ENCODE assay signal across 29 cellular contexts in the genomic region with DNA sequence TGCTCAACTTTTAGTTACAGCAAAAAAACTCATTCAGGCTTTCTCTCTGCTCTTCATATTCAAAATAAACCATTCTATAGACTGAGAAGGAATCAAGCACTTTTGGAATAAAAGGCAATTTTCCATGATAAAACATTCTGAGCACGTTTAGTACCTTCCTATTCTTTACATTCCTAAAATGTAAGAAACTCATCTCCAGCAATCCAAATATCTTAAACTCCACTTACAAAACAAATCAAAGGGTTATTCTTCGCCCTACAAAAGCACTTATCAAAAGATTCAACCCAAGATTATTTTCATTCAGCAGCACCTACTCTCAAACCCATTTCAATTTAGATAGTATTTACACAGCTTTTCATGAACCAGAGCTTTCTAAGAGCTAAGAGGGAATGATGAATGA.
"Had no signal": no experiment of that assay in that cellular context is flagged by ENCODE, and none has a peak within 500 bp of the region (broad histone marks: within the 10 kb centered on the region; RNA-seq: fewer than 3 reads in every experiment).

No MANE protein-coding gene starts in this region.

- H3K4me1 Mint-ChIP-seq: stimulated activated effector memory CD8-positive, alpha-beta T cell treated with anti-CD3 and anti-CD28 coated beads, Interleukin-12 subunit alpha, Interleukin-12 subunit beta, amount 100 ng/mL, for 72 hours had no signal

- H3K36me3 Mint-ChIP-seq: stimulated activated effector memory CD8-positive, alpha-beta T cell treated with anti-CD3 and anti-CD28 coated beads, Interleukin-12 subunit alpha, Interleukin-12 subunit beta, amount 100 ng/mL, for 72 hours; stimulated activated memory B cell treated with anti-CD40 and anti-IgM and Interleukin-4, amounts not matched to agents 10 μg/mL and 1 μg/mL and 100 μg/mL, for 72 hours; stimulated activated naive B cell treated with anti-CD40 and anti-IgM and Interleukin-4, amounts not matched to agents 10 μg/mL and 1 μg/mL and 100 μg/mL, for 72 hours had no signal

- H3K9me3 Mint-ChIP-seq: stimulated activated effector memory CD8-positive, alpha-beta T cell treated with anti-CD3 and anti-CD28 coated beads, Interleukin-12 subunit alpha, Interleukin-12 subunit beta, amount 100 ng/mL, for 72 hours; stimulated activated memory B cell treated with anti-CD40 and anti-IgM and Interleukin-4, amounts not matched to agents 10 μg/mL and 1 μg/mL and 100 μg/mL, for 72 hours; stimulated activated naive B cell treated with anti-CD40 and anti-IgM and Interleukin-4, amounts not matched to agents 10 μg/mL and 1 μg/mL and 100 μg/mL, for 72 hours; stimulated activated naive CD8-positive, alpha-beta T cell treated with anti-CD3 and anti-CD28 coated beads, Interleukin-15, amount 100 ng/mL, for 72 hours; stimulated activated naive CD8-positive, alpha-beta T cell treated with anti-CD3 and anti-CD28 coated beads, Interleukin-15, Interleukin-2, amounts not matched to agents 100 ng/mL and 50 ng/mL, for 24 hours; type B pancreatic cell had no signal

- H3K4me3 Mint-ChIP-seq: stimulated activated effector memory CD8-positive, alpha-beta T cell treated with anti-CD3 and anti-CD28 coated beads, Interleukin-12 subunit alpha, Interleukin-12 subunit beta, amount 100 ng/mL, for 72 hours; stimulated activated memory B cell treated with anti-CD40 and anti-IgM and Interleukin-4, amounts not matched to agents 10 μg/mL and 1 μg/mL and 100 μg/mL, for 72 hours; stimulated activated naive B cell treated with anti-CD40 and anti-IgM and Interleukin-4, amounts not matched to agents 10 μg/mL and 1 μg/mL and 100 μg/mL, for 72 hours; stimulated activated naive CD8-positive, alpha-beta T cell treated with anti-CD3 and anti-CD28 coated beads, Interleukin-15, amount 100 ng/mL, for 72 hours; stimulated activated naive CD8-positive, alpha-beta T cell treated with anti-CD3 and anti-CD28 coated beads, Interleukin-15, Interleukin-2, amounts not matched to agents 100 ng/mL and 50 ng/mL, for 24 hours; type B pancreatic cell had no signal

- H3K4me3 ChIP-seq: stomach, suprapubic skin, testis, thoracic aorta, thyroid gland, tibial artery, tibial nerve, transverse colon, upper lobe of left lung, upper lobe of right lung, uterus, vagina had no signal

- H3K36me3 ChIP-seq: suprapubic skin, thoracic aorta, thyroid gland, tibial nerve, transverse colon, upper lobe of left lung, upper lobe of right lung, uterus, vagina had no signal

- FAIRE-seq: urothelium cell line had no signal

- DNase-seq: stimulated activated CD4-positive, alpha-beta T cell treated with anti-CD3 and anti-CD28 coated beads, Interleukin-2, amount 100 ng/mL, for 48 hours; stimulated activated CD4-positive, alpha-beta T cell treated with anti-CD3 and anti-CD28 coated beads, Interleukin-4, amount 100 ng/mL, for 1 hour; stimulated activated CD4-positive, alpha-beta T cell treated with anti-CD3 and anti-CD28 coated beads, Interleukin-4, amount 100 ng/mL, for 24 hours; stimulated activated CD4-positive, alpha-beta T cell treated with anti-CD3 and anti-CD28 coated beads, Interleukin-4, amount 100 ng/mL, for 4 hours; stimulated activated CD8-positive, alpha-beta memory T cell treated with anti-CD3 and anti-CD28 coated beads, Interleukin-4, amount 100 ng/mL, for 48 hours; stimulated activated naive B cell treated with anti-CD40 and anti-IgM and Interleukin-4, amounts not matched to agents 10 μg/mL and 1 μg/mL and 100 μg/mL, for 72 hours; stimulated activated naive CD4-positive, alpha-beta T cell; stimulated activated naive CD4-positive, alpha-beta T cell treated with Interleukin-2 at 50 U/mL for 16 hours; stimulated activated naive CD8-positive, alpha-beta T cell treated with anti-CD3 and anti-CD28 coated beads, Interleukin-15, amount 100 ng/mL, for 72 hours; stimulated activated naive CD8-positive, alpha-beta T cell treated with anti-CD3 and anti-CD28 coated beads, Interleukin-15, Interleukin-2, amounts not matched to agents 100 U/mL and 50 U/mL, for 24 hours; stomach; substantia nigra; testis; thyroid gland; tibial artery; transverse colon; trophoblast cell; upper lobe of left lung; upper lobe of right lung; uterus had no signal

- H3K27ac Mint-ChIP-seq: stimulated activated effector memory CD8-positive, alpha-beta T cell treated with anti-CD3 and anti-CD28 coated beads, Interleukin-12 subunit alpha, Interleukin-12 subunit beta, amount 100 ng/mL, for 72 hours; stimulated activated memory B cell treated with anti-CD40 and anti-IgM and Interleukin-4, amounts not matched to agents 10 μg/mL and 1 μg/mL and 100 μg/mL, for 72 hours; stimulated activated naive B cell treated with anti-CD40 and anti-IgM and Interleukin-4, amounts not matched to agents 10 μg/mL and 1 μg/mL and 100 μg/mL, for 72 hours; stimulated activated naive CD8-positive, alpha-beta T cell treated with anti-CD3 and anti-CD28 coated beads, Interleukin-15, amount 100 ng/mL, for 72 hours; stimulated activated naive CD8-positive, alpha-beta T cell treated with anti-CD3 and anti-CD28 coated beads, Interleukin-15, Interleukin-2, amounts not matched to agents 100 ng/mL and 50 ng/mL, for 24 hours; type B pancreatic cell had no signal

- H3K27me3 ChIP-seq: stomach, suprapubic skin, testis, thyroid gland, tibial artery, tibial nerve, transverse colon, upper lobe of left lung, upper lobe of right lung, uterus, vagina had no signal

- ATAC-seq: stimulated activated effector memory CD8-positive, alpha-beta T cell treated with anti-CD3 and anti-CD28 coated beads, Interleukin-12 subunit alpha, Interleukin-12 subunit beta, amount 100 ng/mL, for 72 hours; stimulated activated memory B cell treated with anti-CD40 and anti-IgM and Interleukin-4, amounts not matched to agents 10 μg/mL and 1 μg/mL and 100 μg/mL, for 72 hours; stimulated activated naive B cell treated with anti-CD40 and anti-IgM and Interleukin-4, amounts not matched to agents 10 μg/mL and 1 μg/mL and 100 μg/mL, for 72 hours; stimulated activated naive CD8-positive, alpha-beta T cell treated with anti-CD3 and anti-CD28 coated beads, Interleukin-15, amount 100 ng/mL, for 72 hours; stimulated activated naive CD8-positive, alpha-beta T cell treated with anti-CD3 and anti-CD28 coated beads, Interleukin-15, Interleukin-2, amounts not matched to agents 100 U/mL and 50 U/mL, for 24 hours; upper lobe of right lung had no signal

- H3K27me3 Mint-ChIP-seq: stimulated activated memory B cell treated with anti-CD40 and anti-IgM and Interleukin-4, amounts not matched to agents 10 μg/mL and 1 μg/mL and 100 μg/mL, for 72 hours; type B pancreatic cell had no signal

- H3K27ac ChIP-seq: stomach, suprapubic skin, testis, thoracic aorta, thyroid gland, tibial artery, tibial nerve, transverse colon, upper lobe of left lung, upper lobe of right lung, uterus, vagina had no signal

- H3K9me3 ChIP-seq: stomach, suprapubic skin, testis, thoracic aorta, thyroid gland, tibial artery, tibial nerve, transverse colon, upper lobe of left lung, upper lobe of right lung, uterus, vagina had no signal
